8 cellular contexts compared by ENCODE assay signal in genomic region chr12:109053382-109054123, GRCh38. TPM values are rescaled to one million over a fixed set of nuclear protein-coding genes. Genes with fewer than 3 reads are reported as not detected.
DNase-seq lines count a peak whose midpoint lies in the region; ATAC-seq and TF ChIP-seq lines count a peak whose summit lies in the region.

No MANE protein-coding gene starts in this region.

- ATAC-seq in HG02759 (IDR thresholded peaks at IDR 0.05; ENCODE audit: unreplicated experiment) (peak; percentile 44), upper lobe of right lung (peak; percentile 7)
- peak; percentile 65 for ATAC-seq in naive thymus-derived CD4-positive, alpha-beta T cell

- H3K4me3 ChIP-seq in SK-N-MC (peak overlapping the region; percentile 88), dorsolateral prefrontal cortex (peak overlapping the region; percentile 71 to 100 (median 94)), upper lobe of right lung (peak overlapping the region; percentile 98)
- peak overlapping the region; percentile 91 for H3K4me3 ChIP-seq in naive thymus-derived CD4-positive, alpha-beta T cell (ENCODE audit: low read length)

- peak; percentile 71 for DNase-seq in GM13976 (ENCODE audit: low spot score)
- DNase-seq in SK-N-MC (ENCODE audit: low read depth, low spot score), result no peak
- DNase-seq in dorsolateral prefrontal cortex, result no peak
- peak in 8 of 9 donors; percentile 5 to 53 (median 49) for DNase-seq in naive thymus-derived CD4-positive, alpha-beta T cell
- DNase-seq in upper lobe of right lung, result no peak
- no peak for DNase-seq in iPS-NIHi7 (ENCODE audit: extremely low spot score)
- DNase-seq in H4 (ENCODE audit: low spot score), result no peak

- POLR2A ChIA-PET in naive thymus-derived CD4-positive, alpha-beta T cell (lab: Charles Lee), result interaction anchor here (0.7 to 1.2 kb wide), 3 partner anchors 39 to 943 kb away, joined by 3 to 4 read pairs (median 3); partner anchors contain the start of gene ALKBH2

- peaks cover 0 to 16% (median 6%) of the 10 kb centered on the region in 5 donors for H3K36me3 Mint-ChIP-seq in naive thymus-derived CD4-positive, alpha-beta T cell

- in situ Hi-C loops in GM13976 (cut with MboI; ENCODE audit: low sequenced_read_pairs, unreplicated experiment), result no loop called here

- intact Hi-C loops in dorsolateral prefrontal cortex (cut with DNase I) (loop anchor here (2.0 to 5.0 kb wide), 3 partner anchors 33 to 39 kb away; partner anchors contain the start of genes ALKBH2 (in 2 of the 2) and SVOP (in 1 of the 2)), upper lobe of right lung (cut with DNase I) (no loop called here)
- intact Hi-C loops in naive thymus-derived CD4-positive, alpha-beta T cell (cut with micrococcal nuclease), result loop anchor here (1.0 to 5.0 kb wide), 12 partner anchors 40 to 1366 kb away; partner anchors contain the start of genes CORO1C (in 2 of the 2), ALKBH2 (in 1 of the 2), ANAPC7 (in 1 of the 2) and FICD (in 1 of the 2)

- H3K36me3 ChIP-seq in SK-N-MC (ENCODE audit: insufficient read depth, low read length) (peaks cover 11% of the 10 kb centered on the region; the same call in 1 of the 2 replicates), upper lobe of right lung (peaks cover 19% of the 10 kb centered on the region)
- H3K36me3 ChIP-seq in naive thymus-derived CD4-positive, alpha-beta T cell (ENCODE audit: control insufficient read depth in 2 of 3, insufficient read depth in 3 of 3, low read length in 3 of 3), result peaks cover 0 to 18% (median 0%) of the 10 kb centered on the region in 3 experiments

- no peaks in the 10 kb centered on the region for H3K27me3 ChIP-seq in dorsolateral prefrontal cortex
- H3K27me3 ChIP-seq in naive thymus-derived CD4-positive, alpha-beta T cell (ENCODE audit: control insufficient read depth in 2 of 2, insufficient read depth in 2 of 2, low read length in 2 of 2), result no peaks in the 10 kb centered on the region
- H3K27me3 ChIP-seq in upper lobe of right lung, result no peaks in the 10 kb centered on the region

- no peaks in the 10 kb centered on the region for H3K27me3 Mint-ChIP-seq in naive thymus-derived CD4-positive, alpha-beta T cell

- H3K9me3 ChIP-seq in SK-N-MC (ENCODE audit: low read depth, low read length) (no peaks in the 10 kb centered on the region), upper lobe of right lung (no peaks in the 10 kb centered on the region)
- no peaks in the 10 kb centered on the region for H3K9me3 ChIP-seq in naive thymus-derived CD4-positive, alpha-beta T cell (ENCODE audit: control insufficient read depth in 2 of 3, low read length in 3 of 3)

- CTCF ChIA-PET in naive thymus-derived CD4-positive, alpha-beta T cell (lab: Charles Lee), result interaction anchor here (1.4 kb wide), 1 partner anchor 59 kb away, joined by 3 read pairs; no protein-coding TSS in a partner anchor

- TF ChIP-seq CTCF in GM13976 (IDR thresholded peaks at IDR 0.05; ENCODE audit: borderline replicate concordance, control extremely low read depth, extremely low read depth, insufficient read depth, missing control alignments) (no peak), dorsolateral prefrontal cortex (IDR thresholded peaks at IDR 0.05 in 54 of 56, conservative IDR thresholded peaks at IDR 0.05 in 2 of 56; ENCODE audit: low read depth in 1 of 56, partially characterized antibody in 56 of 56) (no peak), upper lobe of right lung (IDR thresholded peaks at IDR 0.05) (no peak)

- no peaks in the 10 kb centered on the region for H3K9me3 Mint-ChIP-seq in naive thymus-derived CD4-positive, alpha-beta T cell

- H3K27ac ChIP-seq in SK-N-MC (no peak overlapping the region), dorsolateral prefrontal cortex (peak overlapping the region in 53 of 59 donors; percentile 54 to 99 (median 93)), upper lobe of right lung (peak overlapping the region; percentile 93)
- peak overlapping the region; percentile 89 for H3K27ac ChIP-seq in naive thymus-derived CD4-positive, alpha-beta T cell (ENCODE audit: low read depth, low read length)

- peaks cover 13% of the 10 kb centered on the region in 2 donors for H3K4me1 ChIP-seq in naive thymus-derived CD4-positive, alpha-beta T cell (ENCODE audit: control insufficient read depth in 2 of 2, insufficient read depth in 2 of 2, low read length in 2 of 2)
- H3K4me1 ChIP-seq in upper lobe of right lung, result peaks cover 13% of the 10 kb centered on the region

- peak overlapping the region; percentile 89 for H3K9ac ChIP-seq in SK-N-MC (ENCODE audit: insufficient read length)

- H3K4me3 Mint-ChIP-seq in naive thymus-derived CD4-positive, alpha-beta T cell, result peak overlapping the region; percentile 86 to 99 (median 96)

- H3K4me1 Mint-ChIP-seq in naive thymus-derived CD4-positive, alpha-beta T cell, result peaks cover 14 to 27% (median 17%) of the 10 kb centered on the region in 7 donors

- H3K27ac Mint-ChIP-seq in naive thymus-derived CD4-positive, alpha-beta T cell, result peak overlapping the region; percentile 89 to 98 (median 95)

RNA-seq across cellular contexts. Expression of gene USP30, which starts 1.2 kb away (rescaled TPM):
- 10 to 100 TPM; 22.1 to 52.9 (median 33.6) TPM for total RNA-seq in dorsolateral prefrontal cortex
- total RNA-seq in naive thymus-derived CD4-positive, alpha-beta T cell, result 10 to 100 TPM in 4 of 5 experiments, 1 to 10 TPM in 1; 7.8 to 15.7 (median 12.9) TPM
- 10 to 100 TPM; 11.0 to 15.7 TPM for polyA plus RNA-seq in naive thymus-derived CD4-positive, alpha-beta T cell
- total RNA-seq in upper lobe of right lung, result 13.6 TPM
- 10.2 and 11.7 TPM in 2 replicates for total RNA-seq in H4 (2014; rRNA removed; shearing (Covaris generic))

RNA-seq across cellular contexts. Expression of gene SVOP, which starts 32.7 kb away (rescaled TPM):
- 100 to 1,000 TPM in 6 of 120 experiments, 10 to 100 TPM in 114; 16.3 to 117 (median 63.9) TPM for total RNA-seq in dorsolateral prefrontal cortex
- total RNA-seq in naive thymus-derived CD4-positive, alpha-beta T cell, result not detected
- polyA plus RNA-seq in naive thymus-derived CD4-positive, alpha-beta T cell, result not detected
- total RNA-seq in upper lobe of right lung, result not detected
- total RNA-seq in H4 (2014; rRNA removed; shearing (Covaris generic)), result not detected in 2 replicates

RNA-seq across cellular contexts. Expression of gene ALKBH2, which starts 39.7 kb away (rescaled TPM):
- total RNA-seq in dorsolateral prefrontal cortex, result 10 to 100 TPM in 100 of 120 experiments, 1 to 10 TPM in 20; 6.8 to 20.9 (median 12.4) TPM
- 10 to 100 TPM; 13.2 to 21.4 (median 17.6) TPM for total RNA-seq in naive thymus-derived CD4-positive, alpha-beta T cell
- 10 to 100 TPM; 18.0 to 23.2 TPM for polyA plus RNA-seq in naive thymus-derived CD4-positive, alpha-beta T cell
- total RNA-seq in upper lobe of right lung, result 10.1 TPM
- total RNA-seq in H4 (2014; rRNA removed; shearing (Covaris generic)), result 18.1 and 19.5 TPM in 2 replicates

RNA-seq across cellular contexts. Expression of gene UNG, which starts 43.8 kb away (rescaled TPM):
- total RNA-seq in dorsolateral prefrontal cortex, result 10 to 100 TPM; 14.5 to 54.3 (median 25.9) TPM
- 10 to 100 TPM in 3 of 5 experiments, 1 to 10 TPM in 2; 7.7 to 54.8 (median 13.6) TPM for total RNA-seq in naive thymus-derived CD4-positive, alpha-beta T cell
- polyA plus RNA-seq in naive thymus-derived CD4-positive, alpha-beta T cell, result 10 to 100 TPM; 21.9 to 34.7 TPM
- total RNA-seq in upper lobe of right lung, result 18.2 TPM
- total RNA-seq in H4 (2014; rRNA removed; shearing (Covaris generic)), result 57.7 and 58.0 TPM in 2 replicates

Comparison
In these comparisons a context has a peak if more than half of its experiments do, and no peak if none do; other contexts are left out.
1. DNase-seq: peak in GM13976 (single experiment) and naive thymus-derived CD4-positive, alpha-beta T cell (8 of 9); none in SK-N-MC (single experiment), dorsolateral prefrontal cortex (0 of 10), upper lobe of right lung (single experiment), iPS-NIHi7 (single experiment) and H4 (single experiment).
2. ATAC-seq: peak in every context shown above with its lines; median percentile 65 in naive thymus-derived CD4-positive, alpha-beta T cell; 44 in HG02759; 7 in upper lobe of right lung.
3. RNA of gene SVOP, which starts 32.7 kb away (total RNA-seq): 16.3 to 117 TPM in dorsolateral prefrontal cortex; not detected in upper lobe of right lung (single experiment), not detected in naive thymus-derived CD4-positive, alpha-beta T cell and not detected in H4; every median in the first group is over 10 times any median in the second.
4. Peak in every context shown above with its lines, with median percentiles within 50 percentile points of each other: H3K4me3 ChIP-seq.